7 cellular contexts compared by ENCODE assay signal in the genomic region with DNA sequence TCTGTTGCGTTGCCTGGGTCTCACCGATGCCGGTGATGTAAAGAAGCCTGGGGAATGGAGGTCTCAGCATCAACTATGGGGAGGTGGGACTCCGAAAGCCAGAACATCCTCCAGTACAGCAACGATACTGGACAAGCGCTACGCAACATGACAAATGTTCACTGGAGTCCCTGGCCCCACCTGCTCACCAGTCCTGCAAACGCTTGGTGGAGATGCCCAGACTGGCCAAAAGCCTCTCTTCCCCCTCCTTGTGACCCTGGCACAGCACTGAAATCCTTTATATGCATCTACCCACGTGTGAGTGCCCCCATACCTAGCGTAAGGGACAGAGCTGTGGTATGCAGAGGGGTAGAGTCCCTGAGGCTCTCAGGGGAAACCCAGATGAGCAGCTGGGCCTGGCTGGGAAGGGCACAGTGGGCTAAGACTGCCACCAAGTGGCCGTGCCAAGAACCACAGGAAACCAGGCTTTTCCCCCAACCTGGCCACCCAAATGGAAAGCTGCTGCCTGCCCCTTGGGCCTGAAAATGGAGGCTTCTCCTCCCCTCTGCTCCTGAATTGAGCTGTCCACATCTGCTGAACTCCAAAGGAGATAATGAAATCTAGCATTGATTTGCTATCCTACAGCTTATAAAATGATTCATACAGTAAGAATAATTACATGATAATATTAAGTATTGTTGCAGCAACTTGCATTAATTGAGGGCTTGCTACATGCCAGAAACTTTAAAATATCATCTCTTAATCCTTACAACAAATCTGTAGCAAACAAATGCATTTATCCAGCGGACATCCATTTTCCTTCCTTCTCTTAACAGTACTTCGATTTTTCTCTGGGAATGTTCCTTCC. TPM values are rescaled to one million over a fixed set of nuclear protein-coding genes. Genes with fewer than 3 reads are reported as not detected.
DNase-seq lines count a peak whose midpoint lies in the region; TF ChIP-seq lines count a peak whose summit lies in the region.

No MANE protein-coding gene starts in this region.

- H3K27me3 ChIP-seq in H7 (ENCODE audit: control insufficient read depth, insufficient read depth, low read length) (no peaks in the 10 kb centered on the region), hepatocyte (no peaks in the 10 kb centered on the region)

- peaks cover 20% of the 10 kb centered on the region for H3K4me1 ChIP-seq in hepatocyte (ENCODE audit: insufficient read depth)

- no peak overlapping the region for H3K4me3 ChIP-seq in H7 (ENCODE audit: insufficient read depth, low read depth, low read length)
- no peak overlapping the region for H3K4me3 ChIP-seq in hepatocyte

- no peaks in the 10 kb centered on the region for H4K20me1 ChIP-seq in hepatocyte (ENCODE audit: insufficient read depth, poor library complexity, severe bottlenecking)

- H3K36me3 ChIP-seq in H7 (replicated peaks; ENCODE audit: control insufficient read depth, insufficient read depth, low read length) (no peaks in the 10 kb centered on the region; the same call in 1 of the 2 replicates), hepatocyte (replicated peaks; ENCODE audit: insufficient read depth, low read depth) (no peaks in the 10 kb centered on the region)

- DNase-seq in H7 = peak; percentile 84
- peak; percentile 44 for DNase-seq in M059J (ENCODE audit: low read depth)
- DNase-seq in T follicular helper cell (ENCODE audit: low read depth) = peak; percentile 26
- DNase-seq in anterior cingulate cortex (lab: John Stamatoyannopoulos, UW) = peak in 53 of 58 donors; percentile 13 to 78 (median 48)
- DNase-seq in hepatocyte (ENCODE audit: low spot score) = peak; percentile 81
- DNase-seq in stimulated activated CD4-positive, alpha-beta T cell treated with anti-CD3 and anti-CD28 coated beads, Interleukin-12 subunit alpha, Interleukin-12 subunit beta, amount 100 ng/mL, for 4 hours = peak; percentile 63

- H3K4me2 ChIP-seq in hepatocyte = no peak overlapping the region

- H3K9me2 ChIP-seq in hepatocyte (replicated peaks; ENCODE audit: insufficient read depth) = no peaks in the 10 kb centered on the region

- 66% methylated on average over 13 of the region's 13 CpGs for WGBS in hepatocyte (ENCODE audit: low lambda C conversion rate, missing lambda C conversion rate)

- H3K9me3 ChIP-seq in hepatocyte (ENCODE audit: low read depth) = no peaks in the 10 kb centered on the region

- TF ChIP-seq CTCF in GM12872 (IDR thresholded peaks at IDR 0.05; ENCODE audit: insufficient read depth, low read depth, low read length) = peak; percentile 97
- peak; percentile 91 for TF ChIP-seq CTCF in hepatocyte (IDR thresholded peaks at IDR 0.05; ENCODE audit: poor library complexity)

- no peak overlapping the region for H2AFZ ChIP-seq in hepatocyte

- no peak overlapping the region for H3K27ac ChIP-seq in hepatocyte

- no peaks in the 10 kb centered on the region for H3K79me2 ChIP-seq in hepatocyte

RNA-seq across cellular contexts. Expression of a gene that starts 24.8 kb away (rescaled TPM):
- total RNA-seq in H7 (2014; rRNA removed; shearing (Covaris generic)) = 5.9 and 10.3 TPM in 2 replicates
- 6.7 and 19.2 TPM in 2 replicates for total RNA-seq in M059J (2014; rRNA removed; shearing (Covaris generic))
- 10.5 and 12.4 TPM in 2 replicates for total RNA-seq in hepatocyte
- polyA plus RNA-seq in hepatocyte = 9.2 and 9.4 TPM in 2 replicates

Comparison
In these comparisons a context has a peak if more than half of its experiments do, and no peak if none do; other contexts are left out.
1. DNase-seq: peak in every context shown above with its lines; median percentile 84 in H7; 81 in hepatocyte; 63 in stimulated activated CD4-positive, alpha-beta T cell treated with anti-CD3 and anti-CD28 coated beads, Interleukin-12 subunit alpha, Interleukin-12 subunit beta, amount 100 ng/mL, for 4 hours; 48 in anterior cingulate cortex; 44 in M059J; 26 in T follicular helper cell.